ENCODE assay signal across 8 cellular contexts in the genomic region with DNA sequence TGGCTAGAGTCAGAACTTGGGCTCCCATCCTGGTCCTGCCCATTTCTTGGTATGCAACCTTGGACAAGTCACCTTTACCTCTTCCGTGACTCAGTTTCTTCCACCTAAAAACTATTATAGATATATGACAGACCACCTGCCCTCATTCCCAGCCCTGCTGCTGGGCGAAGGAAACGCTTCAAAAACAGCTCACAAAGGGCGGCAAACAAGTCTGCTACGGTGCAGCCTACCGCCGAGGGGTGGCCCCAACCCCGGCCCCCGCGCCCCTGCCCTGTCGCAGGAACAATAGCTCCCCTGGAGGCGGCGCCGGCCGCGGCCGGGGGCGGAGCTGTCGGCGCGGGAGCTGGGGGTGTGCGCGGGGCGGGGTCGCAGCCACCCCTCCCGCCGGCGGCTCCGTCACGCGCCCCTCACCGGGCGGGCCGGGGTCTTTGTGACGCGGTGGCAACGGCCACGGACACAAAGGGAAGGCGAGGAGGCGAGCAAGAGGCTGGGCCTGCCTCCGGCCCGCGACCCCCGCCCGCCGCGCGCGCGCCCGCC. TPM values are rescaled to one million over a fixed set of nuclear protein-coding genes. Genes with fewer than 3 reads are reported as not detected.
DNase-seq lines count a peak whose midpoint lies in the region; ATAC-seq lines count a peak whose summit lies in the region.

Gene TMEFF1, plus strand, starts transcription at position 425 of the 537 bp plus-strand sequence. CDS start 396 bp downstream, outside the sequence.

- peak; percentile 70 for DNase-seq in NCI-H1436 (lab: John Stamatoyannopoulos, UW)
- no peak for DNase-seq in NCI-H1436 treated with DMSO at 0.1 percent for 48 hours (lab: John Stamatoyannopoulos, UW)
- DNase-seq in OCI-M1 (lab: John Stamatoyannopoulos, UW): peak; percentile 57
- peak; percentile 60 for DNase-seq in activated naive CD4-positive, alpha-beta T cell treated with anti-CD3 and anti-CD28 coated beads, Interleukin-2, amount 50 U/mL, for 16 hours
- DNase-seq in Right ventricle myocardium superior: peak; percentile 49
- DNase-seq in pons (ENCODE audit: low spot score): peak; percentile 72
- DNase-seq in OCI-M2 (lab: John Stamatoyannopoulos, UW; ENCODE audit: unreplicated experiment): no peak

- intact Hi-C loops in Right ventricle myocardium superior (cut with DNase I): no loop called here

- ATAC-seq in HG03095 (IDR thresholded peaks at IDR 0.05; ENCODE audit: unreplicated experiment): peak; percentile 57
- ATAC-seq in Right ventricle myocardium superior (ENCODE audit: poor library complexity): peak; percentile 82

RNA-seq across cellular contexts. Expression of gene TMEFF1, which starts in this region (rescaled TPM):
- not detected for total RNA-seq in Right ventricle myocardium superior

Comparison
In these comparisons a context has a peak if more than half of its experiments do, and no peak if none do; other contexts are left out.
1. DNase-seq: peak in NCI-H1436 (single experiment), OCI-M1 (single experiment), activated naive CD4-positive, alpha-beta T cell treated with anti-CD3 and anti-CD28 coated beads, Interleukin-2, amount 50 U/mL, for 16 hours (single experiment) and pons (single experiment); none in NCI-H1436 treated with DMSO at 0.1 percent for 48 hours (single experiment) and OCI-M2 (single experiment).
2. Peak in DNase-seq and ATAC-seq in Right ventricle myocardium superior; RNA of the gene not detected or under 1 TPM.